8 cellular contexts compared by ENCODE assay signal in the genomic region with DNA sequence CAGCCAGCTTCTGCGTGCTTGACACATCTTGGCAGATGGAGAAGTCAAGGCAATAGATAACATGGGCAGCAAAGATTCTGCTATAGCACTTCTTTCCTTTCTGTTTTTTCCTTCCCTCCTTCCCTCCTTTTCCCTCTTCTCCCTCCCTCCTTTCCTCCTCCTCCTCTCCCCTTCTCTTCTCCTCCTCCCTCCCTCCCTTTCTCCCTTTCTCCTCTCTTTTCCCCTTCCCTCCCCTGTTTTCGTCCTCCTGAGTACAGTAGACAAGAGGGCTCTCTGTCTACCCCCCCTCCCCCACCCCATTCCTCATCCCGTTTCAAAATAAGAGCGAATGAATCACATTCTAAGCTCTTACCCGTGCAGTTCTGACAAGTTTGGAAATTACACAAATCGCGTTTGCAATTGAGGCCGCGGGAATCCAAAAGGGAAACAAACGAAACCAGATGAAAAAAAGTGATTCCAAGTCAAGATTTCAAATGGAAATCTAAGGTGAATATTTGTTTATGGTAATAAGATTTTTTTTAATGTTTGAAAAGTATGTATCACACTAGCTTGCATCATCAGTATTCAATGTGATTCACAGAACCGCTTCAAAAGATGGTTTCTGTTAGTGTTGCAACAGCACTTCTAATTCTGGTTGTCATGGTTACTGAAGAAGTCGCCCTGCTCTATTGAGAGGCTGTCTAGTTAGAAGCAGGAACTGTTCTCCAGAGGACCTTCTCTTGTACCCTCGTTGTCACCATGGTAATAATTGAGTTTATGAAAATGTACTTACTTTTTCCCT. TPM values are rescaled to one million over a fixed set of nuclear protein-coding genes. Genes with fewer than 3 reads are reported as not detected.
DNase-seq lines count a peak whose midpoint lies in the region; ATAC-seq and TF ChIP-seq lines count a peak whose summit lies in the region.

No MANE protein-coding gene starts in this region.

- H3K4me2 ChIP-seq in IMR-90 (ENCODE audit: low read depth, low read length): peak overlapping the region; percentile 94

- H4K8ac ChIP-seq in IMR-90 (ENCODE audit: low read depth in 2 of 2, low read length in 2 of 2): no peak overlapping the region; a peak in 1 of 4 replicates

- intact Hi-C loops in CD4-positive, alpha-beta memory T cell (cut with micrococcal nuclease): no loop called here
- intact Hi-C loops in IMR-90 (cut with micrococcal nuclease): loop anchor here (5.0 kb wide), 1 partner anchor 71 kb away; a partner anchor contains a TSS
- intact Hi-C loops in colonic mucosa (cut with DNase I): no loop called here

- no peak overlapping the region for H2BK15ac ChIP-seq in IMR-90 (ENCODE audit: low read depth, low read length)

- in situ Hi-C loops in IMR-90 (cut with MboI; ENCODE audit: low sequenced_read_pairs): no loop called here

- DNase-seq in CD4-positive, alpha-beta memory T cell: peak; percentile 24 to 71 (median 59)
- DNase-seq in IMR-90 (peak; percentile 94), colonic mucosa (no peak), left kidney (ENCODE audit: low read depth, low spot score) (peak; percentile 63), activated gamma-delta T cell treated with Interleukin-2 at 50 U/mL for 16 hours (no peak)
- peak; percentile 27 to 36 for DNase-seq in stimulated activated CD4-positive, alpha-beta T cell treated with anti-CD3 and anti-CD28 coated beads, Interleukin-2, amount 100 ng/mL, for 48 hours

- H4K91ac ChIP-seq in IMR-90 (ENCODE audit: insufficient read depth, low read depth, low read length): no peak overlapping the region

- H2BK120ac ChIP-seq in IMR-90 (ENCODE audit: low read depth, low read length): no peak overlapping the region

- H3K9me3 Mint-ChIP-seq in CD4-positive, alpha-beta memory T cell: peaks cover 0 to under 1% (median 0%) of the 10 kb centered on the region in 8 donors
- H3K9me3 Mint-ChIP-seq in T-helper 1 cell treated with Interleukin-12 subunit alpha and Interleukin-12 subunit beta and Interleukin-4 antibody, amounts not matched to agents 30 μg/mL and 1 μg/mL, for 36 hours: no peaks in the 10 kb centered on the region

- no peak for TF ChIP-seq RAD21 in IMR-90 (IDR thresholded peaks at IDR 0.05; ENCODE audit: low read length)

- WGBS in IMR-90 (ENCODE audit: extremely low coverage in 2 of 2, insufficient read length in 1 of 2), 2 experiments: no CpG with 5 or more reads among the region's 13 CpGs

- POLR2A ChIA-PET in CD4-positive, alpha-beta memory T cell (lab: Charles Lee; ENCODE audit: partially characterized antibody): no interaction called here
- POLR2A ChIA-PET in IMR-90 (lab: Charles Lee; ENCODE audit: unreplicated experiment): interaction anchor here (0.6 kb wide), 1 partner anchor 50 kb away, joined by 5 read pairs; no protein-coding TSS in a partner anchor

- H3K79me1 ChIP-seq in IMR-90 (ENCODE audit: low read depth in 1 of 2, low read length in 2 of 2): no peaks in the 10 kb centered on the region

- no peaks in the 10 kb centered on the region for H3K9me3 ChIP-seq in CD4-positive, alpha-beta memory T cell (ENCODE audit: control insufficient read depth in 1 of 2, low read length in 2 of 2)
- H3K9me3 ChIP-seq in IMR-90 (ENCODE audit: control insufficient read depth, insufficient read depth, low read length) (no peaks in the 10 kb centered on the region), colonic mucosa (no peaks in the 10 kb centered on the region)

- H3K4me3 ChIP-seq in CD4-positive, alpha-beta memory T cell (ENCODE audit: low read length in 2 of 2): peak overlapping the region in 1 of 2 donors; percentile 58
- H3K4me3 ChIP-seq in IMR-90 (ENCODE audit: insufficient read depth, low read depth, low read length) (peak overlapping the region; percentile 36), colonic mucosa (peak overlapping the region; percentile 49)

- H3K4me3 Mint-ChIP-seq in CD4-positive, alpha-beta memory T cell: peak overlapping the region; percentile 85 to 92 (median 89)
- peak overlapping the region; percentile 83 for H3K4me3 Mint-ChIP-seq in T-helper 1 cell treated with Interleukin-12 subunit alpha and Interleukin-12 subunit beta and Interleukin-4 antibody, amounts not matched to agents 30 μg/mL and 1 μg/mL, for 36 hours

- H3K9me1 ChIP-seq in IMR-90 (ENCODE audit: insufficient read depth, low read length): no peaks in the 10 kb centered on the region

- peaks cover 28% of the 10 kb centered on the region for H3K4me1 ChIP-seq in CD4-positive, alpha-beta memory T cell (ENCODE audit: insufficient read depth, low read length)
- H3K4me1 ChIP-seq in IMR-90 (ENCODE audit: control insufficient read depth, insufficient read depth, low read length) (peaks cover 3% of the 10 kb centered on the region), colonic mucosa (peaks cover 6% of the 10 kb centered on the region)

- no peak overlapping the region for H2BK20ac ChIP-seq in IMR-90 (ENCODE audit: low read depth, low read length)

- H3K9ac ChIP-seq in IMR-90 (ENCODE audit: low read depth, low read length) (0 out of 2 replicates have a peak overlapping the region, but pooled peaks have one; percentile 7), colonic mucosa (ENCODE audit: low read depth in 2 of 2, low read length in 2 of 2) (peak overlapping the region; percentile 33 to 58)

- H3K14ac ChIP-seq in IMR-90 (replicated peaks; ENCODE audit: low read depth, low read length): no peak overlapping the region

- no peaks in the 10 kb centered on the region for H3K27me3 ChIP-seq in CD4-positive, alpha-beta memory T cell (ENCODE audit: insufficient read depth, low read length)
- H3K27me3 ChIP-seq in IMR-90 (ENCODE audit: control insufficient read depth, insufficient read depth, low read length) (no peaks in the 10 kb centered on the region), colonic mucosa (peaks cover 12% of the 10 kb centered on the region)

- peak overlapping the region; percentile 87 for H2AFZ ChIP-seq in IMR-90 (replicated peaks; ENCODE audit: low read length, poor library complexity)

- no peaks in the 10 kb centered on the region for H3K36me3 ChIP-seq in CD4-positive, alpha-beta memory T cell (ENCODE audit: insufficient read depth, low read length)
- no peaks in the 10 kb centered on the region for H3K36me3 ChIP-seq in IMR-90 (ENCODE audit: control insufficient read depth, insufficient read depth, low read length)
- no peaks in the 10 kb centered on the region for H3K36me3 ChIP-seq in colonic mucosa

- H3K23ac ChIP-seq in IMR-90 (ENCODE audit: low read depth, low read length): no peak overlapping the region

- no peak overlapping the region for H3K4ac ChIP-seq in IMR-90 (ENCODE audit: low read depth, low read length)

- BruUV-seq in IMR-90 (replicated peaks; lab: Mats Ljungman, UMichigan): no TSS peak

- H2BK5ac ChIP-seq in IMR-90 (ENCODE audit: low read depth, low read length, poor library complexity, severe bottlenecking): no peak overlapping the region

- H2AK9ac ChIP-seq in IMR-90 (replicated peaks; ENCODE audit: low read depth, low read length, poor library complexity): no peak overlapping the region

- CTCF ChIA-PET in CD4-positive, alpha-beta memory T cell (lab: Charles Lee; ENCODE audit: partially characterized antibody): no interaction called here
- CTCF ChIA-PET in IMR-90 (lab: Yijun Ruan, JAX): interaction anchor here (0.7 to 1.0 kb wide), 3 partner anchors 73 to 285 kb away, joined by 3 to 4 read pairs (median 4); no protein-coding TSS in a partner anchor

- H3K4me1 Mint-ChIP-seq in CD4-positive, alpha-beta memory T cell: peaks cover 14 to 30% (median 21%) of the 10 kb centered on the region in 4 donors
- H3K4me1 Mint-ChIP-seq in T-helper 1 cell treated with Interleukin-12 subunit alpha and Interleukin-12 subunit beta and Interleukin-4 antibody, amounts not matched to agents 30 μg/mL and 1 μg/mL, for 36 hours (ENCODE audit: low read depth): peaks cover 28% of the 10 kb centered on the region

- peak overlapping the region; percentile 53 to 91 (median 86) for H3K27ac Mint-ChIP-seq in CD4-positive, alpha-beta memory T cell
- peak overlapping the region; percentile 77 for H3K27ac Mint-ChIP-seq in T-helper 1 cell treated with Interleukin-12 subunit alpha and Interleukin-12 subunit beta and Interleukin-4 antibody, amounts not matched to agents 30 μg/mL and 1 μg/mL, for 36 hours

- TF ChIP-seq POLR2A in IMR-90 (IDR thresholded peaks at IDR 0.05; ENCODE audit: low read depth, low read length): no peak

- ATAC-seq in GM19468 (IDR thresholded peaks at IDR 0.05; ENCODE audit: extremely low read depth, unreplicated experiment) (peak; percentile 44), IMR-90 (ENCODE audit: low read depth) (peak; percentile 71)

- H3K27ac ChIP-seq in CD4-positive, alpha-beta memory T cell (ENCODE audit: low read depth, low read length): no peak overlapping the region
- no peak overlapping the region for H3K27ac ChIP-seq in IMR-90 (ENCODE audit: insufficient read depth, low read length)
- no peak overlapping the region for H3K27ac ChIP-seq in colonic mucosa

- H3K56ac ChIP-seq in IMR-90 (ENCODE audit: extremely low read depth, insufficient read depth, low read length): no peak overlapping the region

- peaks cover 15 to 18% of the 10 kb centered on the region in 2 donors for H3K27me3 Mint-ChIP-seq in CD4-positive, alpha-beta memory T cell
- H3K27me3 Mint-ChIP-seq in T-helper 1 cell treated with Interleukin-12 subunit alpha and Interleukin-12 subunit beta and Interleukin-4 antibody, amounts not matched to agents 30 μg/mL and 1 μg/mL, for 36 hours (ENCODE audit: low read depth): peaks cover 16% of the 10 kb centered on the region

- H3K36me3 Mint-ChIP-seq in CD4-positive, alpha-beta memory T cell: peaks cover 0 to under 1% of the 10 kb centered on the region in 2 donors
- H3K36me3 Mint-ChIP-seq in T-helper 1 cell treated with Interleukin-12 subunit alpha and Interleukin-12 subunit beta and Interleukin-4 antibody, amounts not matched to agents 30 μg/mL and 1 μg/mL, for 36 hours (ENCODE audit: low read depth): no peaks in the 10 kb centered on the region

- TF ChIP-seq CTCF in IMR-90 (conservative IDR thresholded peaks at IDR 0.05; ENCODE audit: low read depth, low read length) (no peak), colonic mucosa (IDR thresholded peaks at IDR 0.05) (no peak)

- H3K18ac ChIP-seq in IMR-90 (ENCODE audit: low read depth, low read length): no peak overlapping the region

- no peaks in the 10 kb centered on the region for H4K20me1 ChIP-seq in IMR-90 (ENCODE audit: insufficient read depth, low read length)

- dilution Hi-C loops in IMR-90 (cut with HindIII; ENCODE audit: low sequenced_read_pairs, unreplicated experiment): no loop called here

- H2AK5ac ChIP-seq in IMR-90 (ENCODE audit: low read depth, low read length): no peak overlapping the region

- no peak overlapping the region for H4K5ac ChIP-seq in IMR-90 (ENCODE audit: low read depth, low read length)

TF ChIP-seq in IMR-90, 13 proteins besides CTCF, POLR2A, EP300 and RAD21 (continues in another document):
- peak; percentile 68; the same call in 1 of the 2 replicates for TF ChIP-seq BHLHE40 (IDR thresholded peaks at IDR 0.05; ENCODE audit: low read depth, low read length)

RNA-seq across cellular contexts. Expression of a gene that starts 1.3 kb away (rescaled TPM):
- under 1 TPM; 0.26 to 0.28 TPM for total RNA-seq in CD4-positive, alpha-beta memory T cell
- under 1 TPM; 0.24 to 0.40 TPM for polyA plus RNA-seq in CD4-positive, alpha-beta memory T cell
- total RNA-seq in IMR-90 (2012; rRNA removed) (0.54 and 0.56 TPM in 2 replicates), colonic mucosa (under 1 TPM in 1 of 2 donors, not detected in 1; 0.42 TPM)
- polyA plus RNA-seq in IMR-90 (2012; rRNA removed): 0.42 and 0.68 TPM in 2 replicates
- polyA plus RNA-seq in IMR-90 (2012; cell fraction: cytosol; rRNA removed): 0.31 and 0.60 TPM in 2 replicates
- polyA plus RNA-seq in IMR-90 (2012; cell fraction: nucleus; rRNA removed; ENCODE audit: low replicate concordance): 0.27 and 0.42 TPM in 2 replicates

Comparison
In these comparisons a context has a peak if more than half of its experiments do, and no peak if none do; other contexts are left out.
1. DNase-seq: peak in CD4-positive, alpha-beta memory T cell (5 of 5), IMR-90 (single experiment), left kidney (single experiment) and stimulated activated CD4-positive, alpha-beta T cell treated with anti-CD3 and anti-CD28 coated beads, Interleukin-2, amount 100 ng/mL, for 48 hours (2 of 2); none in colonic mucosa (single experiment) and activated gamma-delta T cell treated with Interleukin-2 at 50 U/mL for 16 hours (single experiment).